Comparison of ENCODE assay signal across 8 cellular contexts in the genomic region with DNA sequence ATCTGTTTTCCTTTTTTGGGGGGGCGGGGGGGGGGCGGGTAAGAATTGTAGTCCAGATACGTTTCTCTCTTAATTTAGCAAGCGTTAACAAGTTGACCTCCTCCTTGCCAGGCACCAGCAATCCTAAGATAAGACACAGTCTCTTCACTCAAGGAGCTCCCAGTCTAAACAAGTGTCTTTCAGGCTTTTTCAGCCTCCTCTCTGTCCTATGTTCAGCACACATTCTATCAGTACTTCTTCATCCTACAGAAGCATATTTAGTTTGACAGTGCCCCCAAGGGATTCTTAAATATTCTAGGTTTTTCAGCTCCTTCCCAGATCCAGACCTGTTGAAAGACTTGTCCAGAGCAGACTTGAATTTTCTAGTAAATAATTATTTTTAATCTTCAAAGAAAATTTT. TPM values are rescaled to one million over a fixed set of nuclear protein-coding genes. Genes with fewer than 3 reads are reported as not detected.
DNase-seq lines count a peak whose midpoint lies in the region; ATAC-seq and TF ChIP-seq lines count a peak whose summit lies in the region.

No MANE protein-coding gene starts in this region.

- H3K4me2 ChIP-seq in neural progenitor cell, result peak overlapping the region; percentile 81

- no peak for TF ChIP-seq CTCF in neural progenitor cell (IDR thresholded peaks at IDR 0.05)

- H3K27me3 ChIP-seq in CD8-positive, alpha-beta memory T cell (ENCODE audit: insufficient read depth, low read length, poor library complexity, severe bottlenecking), result no peaks in the 10 kb centered on the region
- no peaks in the 10 kb centered on the region for H3K27me3 ChIP-seq in neural progenitor cell

- H3F3A ChIP-seq in neural progenitor cell (ENCODE audit: low read depth), result peaks cover 21% of the 10 kb centered on the region

- peaks cover 62 to 80% (median 79%) of the 10 kb centered on the region in 3 donors for H3K4me1 Mint-ChIP-seq in CD8-positive, alpha-beta memory T cell
- H3K4me1 Mint-ChIP-seq in central memory CD8-positive, alpha-beta T cell, result peaks cover 71% of the 10 kb centered on the region
- H3K4me1 Mint-ChIP-seq in neural progenitor cell, result peaks cover 51% of the 10 kb centered on the region

- peaks cover 62% of the 10 kb centered on the region for H3K4me1 ChIP-seq in CD8-positive, alpha-beta memory T cell (ENCODE audit: insufficient read depth, low read length)
- peaks cover 33% of the 10 kb centered on the region for H3K4me1 ChIP-seq in neural progenitor cell

- H3K9ac ChIP-seq in neural progenitor cell, result no peak overlapping the region

- no peak overlapping the region for H2AFZ ChIP-seq in neural progenitor cell (replicated peaks)

- H3K36me3 ChIP-seq in CD8-positive, alpha-beta memory T cell (ENCODE audit: insufficient read depth, low read length), result peaks cover 5% of the 10 kb centered on the region
- H3K36me3 ChIP-seq in neural progenitor cell, result no peaks in the 10 kb centered on the region

- peaks cover 0 to 65% (median 0%) of the 10 kb centered on the region in 3 donors for H3K36me3 Mint-ChIP-seq in CD8-positive, alpha-beta memory T cell
- H3K36me3 Mint-ChIP-seq in central memory CD8-positive, alpha-beta T cell (ENCODE audit: insufficient read depth), result peaks cover 41% of the 10 kb centered on the region
- peaks cover 2% of the 10 kb centered on the region for H3K36me3 Mint-ChIP-seq in neural progenitor cell

- H3K4me3 Mint-ChIP-seq in CD8-positive, alpha-beta memory T cell, result peak overlapping the region; percentile 61 to 75 (median 66)
- peak overlapping the region; percentile 26 for H3K4me3 Mint-ChIP-seq in central memory CD8-positive, alpha-beta T cell
- peak overlapping the region; percentile 79 for H3K4me3 Mint-ChIP-seq in neural progenitor cell

- CTCF ChIA-PET in CD8-positive, alpha-beta memory T cell (lab: Charles Lee), result interaction anchor here (1.0 to 7.4 kb wide), 3 partner anchors 160 to 193 kb away, joined by 3 to 59 read pairs (median 7); no protein-coding TSS in a partner anchor

- peaks cover 63% of the 10 kb centered on the region for H4K20me1 ChIP-seq in neural progenitor cell (ENCODE audit: low read depth)

- POLR2A ChIA-PET in CD8-positive, alpha-beta memory T cell (lab: Charles Lee), result interaction anchor here (1.4 kb wide), 1 partner anchor 160 kb away, joined by 6 read pairs; no protein-coding TSS in a partner anchor

- no peak for DNase-seq in CD8-positive, alpha-beta memory T cell
- peak; percentile 16 for DNase-seq in NCI-H82 (lab: John Stamatoyannopoulos, UW)
- DNase-seq in central memory CD8-positive, alpha-beta T cell (ENCODE audit: low spot score in 2 of 2), result no peak
- peak; percentile 11 for DNase-seq in neural progenitor cell (ENCODE audit: low spot score)
- no peak for DNase-seq in activated CD4-positive, CD25-positive, alpha-beta regulatory T cell treated with anti-CD3 and anti-CD28 coated beads, Interleukin-2, amount 50 U/mL, for 72 hours

- H3K27ac ChIP-seq in CD8-positive, alpha-beta memory T cell (ENCODE audit: low read depth, low read length), result no peak overlapping the region
- H3K27ac ChIP-seq in neural progenitor cell, result no peak overlapping the region

- ATAC-seq in central memory CD8-positive, alpha-beta T cell (replicated peaks; ENCODE audit: extremely low read depth, poor library complexity, severe bottlenecking), result no peak
- ATAC-seq in GM19395 (IDR thresholded peaks at IDR 0.05; ENCODE audit: unreplicated experiment) (no peak), HG02870 (IDR thresholded peaks at IDR 0.05; ENCODE audit: unreplicated experiment) (no peak), GM19467 (IDR thresholded peaks at IDR 0.05; ENCODE audit: unreplicated experiment) (no peak)

- H3K4me3 ChIP-seq in CD8-positive, alpha-beta memory T cell (ENCODE audit: low read length), result no peak overlapping the region
- H3K4me3 ChIP-seq in neural progenitor cell, result peak overlapping the region; percentile 99

- peaks cover 80% of the 10 kb centered on the region for H3K79me2 ChIP-seq in neural progenitor cell (ENCODE audit: low read depth)

- H3K27ac Mint-ChIP-seq in CD8-positive, alpha-beta memory T cell, result peak overlapping the region in 6 of 8 donors; percentile 30 to 81 (median 68)
- peak overlapping the region; percentile 13 for H3K27ac Mint-ChIP-seq in central memory CD8-positive, alpha-beta T cell (ENCODE audit: low read depth)
- H3K27ac Mint-ChIP-seq in neural progenitor cell, result no peak overlapping the region

- H3K9me3 Mint-ChIP-seq in CD8-positive, alpha-beta memory T cell, result no peaks in the 10 kb centered on the region
- no peaks in the 10 kb centered on the region for H3K9me3 Mint-ChIP-seq in central memory CD8-positive, alpha-beta T cell
- H3K9me3 Mint-ChIP-seq in neural progenitor cell, result no peaks in the 10 kb centered on the region

- no peaks in the 10 kb centered on the region for H3K27me3 Mint-ChIP-seq in CD8-positive, alpha-beta memory T cell
- no peaks in the 10 kb centered on the region for H3K27me3 Mint-ChIP-seq in central memory CD8-positive, alpha-beta T cell
- H3K27me3 Mint-ChIP-seq in neural progenitor cell (ENCODE audit: insufficient read depth, low read depth), result peaks cover 2% of the 10 kb centered on the region

- no peaks in the 10 kb centered on the region for H3K9me3 ChIP-seq in CD8-positive, alpha-beta memory T cell (ENCODE audit: low read length)
- H3K9me3 ChIP-seq in neural progenitor cell (ENCODE audit: low read depth), result no peaks in the 10 kb centered on the region

RNA-seq across cellular contexts. Expression of gene PPP1CB, which starts 2.7 kb away (rescaled TPM):
- total RNA-seq in CD8-positive, alpha-beta memory T cell, result 100 to 1,000 TPM; 208 to 214 TPM
- 95.4 TPM for polyA plus RNA-seq in CD8-positive, alpha-beta memory T cell
- 134 and 244 TPM in 2 replicates for total RNA-seq in neural progenitor cell (ENCODE audit: low replicate concordance)

RNA-seq across cellular contexts. Expression of gene SPDYA, which starts 56.3 kb away (rescaled TPM):
- under 1 TPM; 0.83 to 0.84 TPM for total RNA-seq in CD8-positive, alpha-beta memory T cell
- polyA plus RNA-seq in CD8-positive, alpha-beta memory T cell, result 0.61 TPM
- 0.37 and 1.9 TPM in 2 replicates for total RNA-seq in neural progenitor cell (ENCODE audit: low replicate concordance)

Comparison
In these comparisons a context has a peak if more than half of its experiments do, and no peak if none do; other contexts are left out.
1. DNase-seq: peak in NCI-H82 (single experiment) and neural progenitor cell (single experiment); none in CD8-positive, alpha-beta memory T cell (0 of 5), central memory CD8-positive, alpha-beta T cell (0 of 2) and activated CD4-positive, CD25-positive, alpha-beta regulatory T cell treated with anti-CD3 and anti-CD28 coated beads, Interleukin-2, amount 50 U/mL, for 72 hours (single experiment).
2. H3K4me3 Mint-ChIP-seq: peak in every context shown above with its lines; median percentile 79 in neural progenitor cell; 66 in CD8-positive, alpha-beta memory T cell; 26 in central memory CD8-positive, alpha-beta T cell.